ENCODE assay signal across 14 cellular contexts in genomic region chr1:6819641-6820040, GRCh38. TPM values are rescaled to one million over a fixed set of nuclear protein-coding genes. Genes with fewer than 3 reads are reported as not detected.
DNase-seq lines count a peak whose midpoint lies in the region; ATAC-seq and TF ChIP-seq lines count a peak whose summit lies in the region.
"Had no signal": no experiment of that assay in that cellular context is flagged by ENCODE, and none has a peak within 500 bp of the region (broad histone marks: within the 10 kb centered on the region; RNA-seq: fewer than 3 reads in every experiment).

No MANE protein-coding gene starts in this region.

- H3K4me1 Mint-ChIP-seq in activated naive CD4-positive, alpha-beta T cell treated with anti-CD3 and anti-CD28 coated beads, Interleukin-2, amount 50 U/mL, for 24 hours: peaks cover 67% of the 10 kb centered on the region
- peaks cover 19% of the 10 kb centered on the region for H3K4me1 Mint-ChIP-seq in activated naive CD4-positive, alpha-beta T cell treated with anti-CD3 and anti-CD28 coated beads, Interleukin-2, amount 10 ng/mL, durations not matched to agents 7 days and 5 days

- peaks cover 2% of the 10 kb centered on the region for H3K36me3 Mint-ChIP-seq in activated naive CD4-positive, alpha-beta T cell treated with anti-CD3 and anti-CD28 coated beads, Interleukin-2, amount 50 U/mL, for 24 hours
- peaks cover 4% of the 10 kb centered on the region for H3K36me3 Mint-ChIP-seq in activated naive CD4-positive, alpha-beta T cell treated with anti-CD3 and anti-CD28 coated beads, Interleukin-2, amount 10 ng/mL, durations not matched to agents 7 days and 5 days
- H3K36me3 Mint-ChIP-seq: CD8-positive, alpha-beta T cell had no signal

- no peak for TF ChIP-seq POLR2A in body of pancreas (IDR thresholded peaks at IDR 0.05)

- ATAC-seq in body of pancreas (peak; percentile 50), HG03135 (IDR thresholded peaks at IDR 0.05; ENCODE audit: unreplicated experiment) (no peak)
- ATAC-seq: CD8-positive, alpha-beta T cell; left lobe of liver had no signal

- H3K36me3 ChIP-seq in body of pancreas (replicated peaks in 1 of 2; ENCODE audit: insufficient read depth in 1 of 2, low read depth in 2 of 2) (no peaks in the 10 kb centered on the region), tibial artery (no peaks in the 10 kb centered on the region), WERI-Rb-1 (no peaks in the 10 kb centered on the region)
- H3K36me3 ChIP-seq: MG63, suprapubic skin had no signal

- no peaks in the 10 kb centered on the region for H3K9me3 Mint-ChIP-seq in activated naive CD4-positive, alpha-beta T cell treated with anti-CD3 and anti-CD28 coated beads, Interleukin-2, amount 50 U/mL, for 24 hours
- no peaks in the 10 kb centered on the region for H3K9me3 Mint-ChIP-seq in activated naive CD4-positive, alpha-beta T cell treated with anti-CD3 and anti-CD28 coated beads, Interleukin-2, amount 10 ng/mL, durations not matched to agents 7 days and 5 days
- H3K9me3 Mint-ChIP-seq: CD8-positive, alpha-beta T cell had no signal

- no peak for DNase-seq in activated naive CD4-positive, alpha-beta T cell treated with anti-CD3 and anti-CD28 coated beads, Interleukin-2, amount 10 ng/mL, durations not matched to agents 7 days and 5 days
- no peak for DNase-seq in body of pancreas
- DNase-seq in kidney tubule cell (ENCODE audit: low spot score): peak; percentile 66
- no peak for DNase-seq in tibial artery
- no peak for DNase-seq in dedifferentiated amniotic fluid mesenchymal stem cell (ENCODE audit: extremely low spot score)
- DNase-seq in WERI-Rb-1: no peak
- DNase-seq: activated effector memory CD4-positive, alpha-beta T cell treated with Interleukin-2 at 50 U/mL for 16 hours; CD8-positive, alpha-beta T cell; MG63; NCI-H2029 had no signal

- WGBS in body of pancreas, 2 donors: 44 to 74% methylated on average over 1 of the region's 1 CpG

- H3K27me3 ChIP-seq in body of pancreas (no peaks in the 10 kb centered on the region), tibial artery (no peaks in the 10 kb centered on the region), WERI-Rb-1 (ENCODE audit: insufficient read depth, low read depth, severe bottlenecking) (no peaks in the 10 kb centered on the region)
- H3K27me3 ChIP-seq: MG63, suprapubic skin had no signal

- H3K4me1 ChIP-seq in body of pancreas (peaks cover 58% of the 10 kb centered on the region), tibial artery (peaks cover 0 to 69% (median 21%) of the 10 kb centered on the region in 4 donors)

- H3K9me3 ChIP-seq in body of pancreas (no peaks in the 10 kb centered on the region), tibial artery (no peaks in the 10 kb centered on the region), WERI-Rb-1 (ENCODE audit: severe bottlenecking) (no peaks in the 10 kb centered on the region)
- H3K9me3 ChIP-seq: MG63, suprapubic skin had no signal

- TF ChIP-seq CTCF in body of pancreas (IDR thresholded peaks at IDR 0.05) (no peak), tibial artery (IDR thresholded peaks at IDR 0.05) (no peak), WERI-Rb-1 (IDR thresholded peaks at IDR 0.05; ENCODE audit: low read depth, low read length) (no peak)

- intact Hi-C loops in body of pancreas (cut with DNase I) (no loop called here), tibial artery (cut with DNase I; ENCODE audit: low total_unique reads) (no loop called here)

- peak overlapping the region; percentile 43 for H3K27ac Mint-ChIP-seq in activated naive CD4-positive, alpha-beta T cell treated with anti-CD3 and anti-CD28 coated beads, Interleukin-2, amount 50 U/mL, for 24 hours
- no peak overlapping the region for H3K27ac Mint-ChIP-seq in activated naive CD4-positive, alpha-beta T cell treated with anti-CD3 and anti-CD28 coated beads, Interleukin-2, amount 10 ng/mL, durations not matched to agents 7 days and 5 days
- H3K27ac Mint-ChIP-seq: CD8-positive, alpha-beta T cell had no signal

- CTCF ChIA-PET in activated naive CD4-positive, alpha-beta T cell treated with anti-CD3 and anti-CD28 coated beads, Interleukin-2, amount 10 ng/mL, durations not matched to agents 7 days and 5 days (lab: Charles Lee): interaction anchor here (1.2 kb wide), 1 partner anchor 389 kb away, joined by 3 read pairs; no protein-coding TSS in a partner anchor

- H3K4me3 ChIP-seq in body of pancreas (no peak overlapping the region), tibial artery (no peak overlapping the region), WERI-Rb-1 (ENCODE audit: low read depth, low read length) (no peak overlapping the region)
- H3K4me3 ChIP-seq: MG63, suprapubic skin had no signal

- H3K27me3 Mint-ChIP-seq in activated naive CD4-positive, alpha-beta T cell treated with anti-CD3 and anti-CD28 coated beads, Interleukin-2, amount 50 U/mL, for 24 hours: no peaks in the 10 kb centered on the region
- no peaks in the 10 kb centered on the region for H3K27me3 Mint-ChIP-seq in activated naive CD4-positive, alpha-beta T cell treated with anti-CD3 and anti-CD28 coated beads, Interleukin-2, amount 10 ng/mL, durations not matched to agents 7 days and 5 days

- no peak overlapping the region for H3K4me3 Mint-ChIP-seq in activated naive CD4-positive, alpha-beta T cell treated with anti-CD3 and anti-CD28 coated beads, Interleukin-2, amount 50 U/mL, for 24 hours
- no peak overlapping the region for H3K4me3 Mint-ChIP-seq in activated naive CD4-positive, alpha-beta T cell treated with anti-CD3 and anti-CD28 coated beads, Interleukin-2, amount 10 ng/mL, durations not matched to agents 7 days and 5 days
- H3K4me3 Mint-ChIP-seq: CD8-positive, alpha-beta T cell had no signal

- peak overlapping the region in 3 of 4 donors; percentile 1 to 54 (median 34) for H3K27ac ChIP-seq in body of pancreas
- H3K27ac ChIP-seq in tibial artery: peak overlapping the region; percentile 12 to 27
- no peak overlapping the region for H3K27ac ChIP-seq in WERI-Rb-1
- H3K27ac ChIP-seq: suprapubic skin had no signal

RNA-seq across cellular contexts. Expression of gene CAMTA1, which starts 34.4 kb away (rescaled TPM):
- 10 to 100 TPM; 36.3 to 59.7 TPM for total RNA-seq in body of pancreas
